Comparison of ENCODE assay signal across 34 cellular contexts in genomic region chr4:5622596-5622995, GRCh38.
"Had no signal": no experiment of that assay in that cellular context is flagged by ENCODE, and none has a peak within 500 bp of the region (broad histone marks: within the 10 kb centered on the region; RNA-seq: fewer than 3 reads in every experiment).

No MANE protein-coding gene starts in this region.

- H3K4me2 ChIP-seq: KMS-11 had no signal

- H3K36me3 ChIP-seq: MG63 had no signal

- H3K9ac ChIP-seq: KMS-11 had no signal

- H3K9me3 ChIP-seq: MG63 had no signal

- H3K27ac ChIP-seq: KMS-11 had no signal

- H3K4me3 ChIP-seq: MG63 had no signal

- DNase-seq: Karpas-422, Kasumi-1, MG63, MM.1S, MV-4-11, NCI-H1048, NCI-H1092, NCI-H1092 treated with DMSO at 0.1 percent for 48 hours, NCI-H1105, NCI-H1105 treated with DMSO at 0.1 percent for 48 hours, NCI-H1417 treated with DMSO at 0.1 percent for 48 hours, NCI-H1436, NCI-H1436 treated with DMSO at 0.1 percent for 48 hours, NCI-H146, NCI-H1694, NCI-H1694 treated with DMSO at 0.1 percent for 48 hours, NCI-H187, NCI-H187 treated with DMSO at 0.1 percent for 48 hours, NCI-H1930, NCI-H2029, NCI-H2029 treated with DMSO at 0.1 percent for 48 hours, NCI-H2081, NCI-H2081 treated with DMSO at 0.1 percent for 48 hours, NCI-H2107, NCI-H2171, NCI-H2171 treated with DMSO at 0.1 percent for 48 hours, NCI-H2227 treated with DMSO at 0.1 percent for 48 hours, NCI-H226, NCI-H345, NCI-H446, NCI-H446 treated with DMSO at 0.1 percent for 48 hours, NCI-H510A, NCI-H510A treated with DMSO at 0.1 percent for 48 hours had no signal

- H3K27me3 ChIP-seq: MG63 had no signal
